Comparison of ENCODE assay signal across 1 cellular context in the genomic region with DNA sequence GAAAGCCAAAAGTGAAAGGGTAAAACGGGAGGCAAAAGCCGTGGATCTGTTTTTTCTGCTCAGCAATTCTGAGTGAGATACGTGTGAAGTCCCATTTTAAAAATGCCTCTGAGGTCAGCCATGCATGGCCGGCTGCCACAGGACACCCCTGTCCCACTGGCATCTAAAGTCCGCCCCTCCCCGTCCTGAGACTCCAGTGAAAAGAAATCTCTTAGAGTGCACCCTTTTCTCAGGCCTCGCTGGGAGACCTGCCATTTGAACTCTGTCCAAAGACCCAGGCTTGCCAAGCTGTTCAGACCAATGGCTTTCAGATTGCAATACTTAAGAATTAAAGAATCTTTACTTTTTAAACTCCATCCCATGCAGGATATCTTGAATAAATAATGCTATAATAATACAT.
TF ChIP-seq lines count a peak whose summit lies in the region.

No MANE protein-coding gene starts in this region.

TF ChIP-seq in GM23338, 12 proteins besides CTCF, POLR2A, EP300 and RAD21:
- TF ChIP-seq, protein P1, sequence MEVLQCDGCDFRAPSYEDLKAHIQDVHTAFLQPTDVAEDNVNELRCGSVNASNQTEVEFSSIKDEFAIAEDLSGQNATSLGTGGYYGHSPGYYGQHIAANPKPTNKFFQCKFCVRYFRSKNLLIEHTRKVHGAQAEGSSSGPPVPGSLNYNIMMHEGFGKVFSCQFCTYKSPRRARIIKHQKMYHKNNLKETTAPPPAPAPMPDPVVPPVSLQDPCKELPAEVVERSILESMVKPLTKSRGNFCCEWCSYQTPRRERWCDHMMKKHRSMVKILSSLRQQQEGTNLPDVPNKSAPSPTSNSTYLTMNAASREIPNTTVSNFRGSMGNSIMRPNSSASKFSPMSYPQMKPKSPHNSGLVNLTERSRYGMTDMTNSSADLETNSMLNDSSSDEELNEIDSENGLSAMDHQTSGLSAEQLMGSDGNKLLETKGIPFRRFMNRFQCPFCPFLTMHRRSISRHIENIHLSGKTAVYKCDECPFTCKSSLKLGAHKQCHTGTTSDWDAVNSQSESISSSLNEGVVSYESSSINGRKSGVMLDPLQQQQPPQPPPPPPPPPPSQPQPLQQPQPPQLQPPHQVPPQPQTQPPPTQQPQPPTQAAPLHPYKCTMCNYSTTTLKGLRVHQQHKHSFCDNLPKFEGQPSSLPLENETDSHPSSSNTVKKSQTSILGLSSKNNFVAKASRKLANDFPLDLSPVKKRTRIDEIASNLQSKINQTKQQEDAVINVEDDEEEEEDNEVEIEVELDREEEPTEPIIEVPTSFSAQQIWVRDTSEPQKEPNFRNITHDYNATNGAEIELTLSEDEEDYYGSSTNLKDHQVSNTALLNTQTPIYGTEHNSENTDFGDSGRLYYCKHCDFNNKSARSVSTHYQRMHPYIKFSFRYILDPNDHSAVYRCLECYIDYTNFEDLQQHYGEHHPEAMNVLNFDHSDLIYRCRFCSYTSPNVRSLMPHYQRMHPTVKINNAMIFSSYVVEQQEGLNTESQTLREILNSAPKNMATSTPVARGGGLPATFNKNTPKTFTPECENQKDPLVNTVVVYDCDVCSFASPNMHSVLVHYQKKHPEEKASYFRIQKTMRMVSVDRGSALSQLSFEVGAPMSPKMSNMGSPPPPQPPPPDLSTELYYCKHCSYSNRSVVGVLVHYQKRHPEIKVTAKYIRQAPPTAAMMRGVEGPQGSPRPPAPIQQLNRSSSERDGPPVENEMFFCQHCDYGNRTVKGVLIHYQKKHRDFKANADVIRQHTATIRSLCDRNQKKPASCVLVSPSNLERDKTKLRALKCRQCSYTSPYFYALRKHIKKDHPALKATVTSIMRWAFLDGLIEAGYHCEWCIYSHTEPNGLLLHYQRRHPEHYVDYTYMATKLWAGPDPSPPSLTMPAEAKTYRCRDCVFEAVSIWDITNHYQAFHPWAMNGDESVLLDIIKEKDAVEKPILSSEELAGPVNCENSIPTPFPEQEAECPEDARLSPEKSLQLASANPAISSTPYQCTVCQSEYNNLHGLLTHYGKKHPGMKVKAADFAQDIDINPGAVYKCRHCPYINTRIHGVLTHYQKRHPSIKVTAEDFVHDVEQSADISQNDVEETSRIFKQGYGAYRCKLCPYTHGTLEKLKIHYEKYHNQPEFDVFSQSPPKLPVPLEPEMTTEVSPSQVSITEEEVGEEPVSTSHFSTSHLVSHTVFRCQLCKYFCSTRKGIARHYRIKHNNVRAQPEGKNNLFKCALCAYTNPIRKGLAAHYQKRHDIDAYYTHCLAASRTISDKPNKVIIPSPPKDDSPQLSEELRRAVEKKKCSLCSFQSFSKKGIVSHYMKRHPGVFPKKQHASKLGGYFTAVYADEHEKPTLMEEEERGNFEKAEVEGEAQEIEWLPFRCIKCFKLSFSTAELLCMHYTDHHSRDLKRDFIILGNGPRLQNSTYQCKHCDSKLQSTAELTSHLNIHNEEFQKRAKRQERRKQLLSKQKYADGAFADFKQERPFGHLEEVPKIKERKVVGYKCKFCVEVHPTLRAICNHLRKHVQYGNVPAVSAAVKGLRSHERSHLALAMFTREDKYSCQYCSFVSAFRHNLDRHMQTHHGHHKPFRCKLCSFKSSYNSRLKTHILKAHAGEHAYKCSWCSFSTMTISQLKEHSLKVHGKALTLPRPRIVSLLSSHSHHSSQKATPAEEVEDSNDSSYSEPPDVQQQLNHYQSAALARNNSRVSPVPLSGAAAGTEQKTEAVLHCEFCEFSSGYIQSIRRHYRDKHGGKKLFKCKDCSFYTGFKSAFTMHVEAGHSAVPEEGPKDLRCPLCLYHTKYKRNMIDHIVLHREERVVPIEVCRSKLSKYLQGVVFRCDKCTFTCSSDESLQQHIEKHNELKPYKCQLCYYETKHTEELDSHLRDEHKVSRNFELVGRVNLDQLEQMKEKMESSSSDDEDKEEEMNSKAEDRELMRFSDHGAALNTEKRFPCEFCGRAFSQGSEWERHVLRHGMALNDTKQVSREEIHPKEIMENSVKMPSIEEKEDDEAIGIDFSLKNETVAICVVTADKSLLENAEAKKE (CRISPR knock-in tag; IDR thresholded peaks at IDR 0.05) = no peak
- TF ChIP-seq, protein P2, sequence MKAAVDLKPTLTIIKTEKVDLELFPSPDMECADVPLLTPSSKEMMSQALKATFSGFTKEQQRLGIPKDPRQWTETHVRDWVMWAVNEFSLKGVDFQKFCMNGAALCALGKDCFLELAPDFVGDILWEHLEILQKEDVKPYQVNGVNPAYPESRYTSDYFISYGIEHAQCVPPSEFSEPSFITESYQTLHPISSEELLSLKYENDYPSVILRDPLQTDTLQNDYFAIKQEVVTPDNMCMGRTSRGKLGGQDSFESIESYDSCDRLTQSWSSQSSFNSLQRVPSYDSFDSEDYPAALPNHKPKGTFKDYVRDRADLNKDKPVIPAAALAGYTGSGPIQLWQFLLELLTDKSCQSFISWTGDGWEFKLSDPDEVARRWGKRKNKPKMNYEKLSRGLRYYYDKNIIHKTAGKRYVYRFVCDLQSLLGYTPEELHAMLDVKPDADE (IDR thresholded peaks at IDR 0.05) = no peak
- TF ChIP-seq, protein P3, sequence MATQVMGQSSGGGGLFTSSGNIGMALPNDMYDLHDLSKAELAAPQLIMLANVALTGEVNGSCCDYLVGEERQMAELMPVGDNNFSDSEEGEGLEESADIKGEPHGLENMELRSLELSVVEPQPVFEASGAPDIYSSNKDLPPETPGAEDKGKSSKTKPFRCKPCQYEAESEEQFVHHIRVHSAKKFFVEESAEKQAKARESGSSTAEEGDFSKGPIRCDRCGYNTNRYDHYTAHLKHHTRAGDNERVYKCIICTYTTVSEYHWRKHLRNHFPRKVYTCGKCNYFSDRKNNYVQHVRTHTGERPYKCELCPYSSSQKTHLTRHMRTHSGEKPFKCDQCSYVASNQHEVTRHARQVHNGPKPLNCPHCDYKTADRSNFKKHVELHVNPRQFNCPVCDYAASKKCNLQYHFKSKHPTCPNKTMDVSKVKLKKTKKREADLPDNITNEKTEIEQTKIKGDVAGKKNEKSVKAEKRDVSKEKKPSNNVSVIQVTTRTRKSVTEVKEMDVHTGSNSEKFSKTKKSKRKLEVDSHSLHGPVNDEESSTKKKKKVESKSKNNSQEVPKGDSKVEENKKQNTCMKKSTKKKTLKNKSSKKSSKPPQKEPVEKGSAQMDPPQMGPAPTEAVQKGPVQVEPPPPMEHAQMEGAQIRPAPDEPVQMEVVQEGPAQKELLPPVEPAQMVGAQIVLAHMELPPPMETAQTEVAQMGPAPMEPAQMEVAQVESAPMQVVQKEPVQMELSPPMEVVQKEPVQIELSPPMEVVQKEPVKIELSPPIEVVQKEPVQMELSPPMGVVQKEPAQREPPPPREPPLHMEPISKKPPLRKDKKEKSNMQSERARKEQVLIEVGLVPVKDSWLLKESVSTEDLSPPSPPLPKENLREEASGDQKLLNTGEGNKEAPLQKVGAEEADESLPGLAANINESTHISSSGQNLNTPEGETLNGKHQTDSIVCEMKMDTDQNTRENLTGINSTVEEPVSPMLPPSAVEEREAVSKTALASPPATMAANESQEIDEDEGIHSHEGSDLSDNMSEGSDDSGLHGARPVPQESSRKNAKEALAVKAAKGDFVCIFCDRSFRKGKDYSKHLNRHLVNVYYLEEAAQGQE (IDR thresholded peaks at IDR 0.05; ENCODE audit: unreplicated experiment) = no peak
- TF ChIP-seq ZNF331 (CRISPR knock-in tag; IDR thresholded peaks at IDR 0.05; ENCODE audit: low read depth) (no peak), NANOG (IDR thresholded peaks at IDR 0.05; ENCODE audit: borderline replicate concordance) (no peak), POLR2AphosphoS5 (IDR thresholded peaks at IDR 0.05; ENCODE audit: low read depth) (no peak), STAT1 (IDR thresholded peaks at IDR 0.05; ENCODE audit: unreplicated experiment) (no peak), ZNF114 (CRISPR knock-in tag; IDR thresholded peaks at IDR 0.05) (no peak)
